21 cellular contexts compared by ENCODE assay signal in genomic region chr20:57143173-57143572, GRCh38.
"Had no signal": no experiment of that assay in that cellular context is flagged by ENCODE, and none has a peak within 500 bp of the region (broad histone marks: within the 10 kb centered on the region; RNA-seq: fewer than 3 reads in every experiment).

No MANE protein-coding gene starts in this region.

- H3K4me3 ChIP-seq: coronary artery, esophagus squamous epithelium, lung, prostate gland, right atrium auricular region, smooth muscle cell, testis, tibial artery had no signal

- H3K9me3 ChIP-seq: esophagus squamous epithelium, prostate gland, right atrium auricular region, testis, tibial artery had no signal

- H3K4me1 ChIP-seq: esophagus squamous epithelium, prostate gland, testis, tibial artery had no signal

- H3K36me3 ChIP-seq: esophagus squamous epithelium, prostate gland, right atrium auricular region, tibial artery had no signal

- H3K27ac ChIP-seq: coronary artery, esophagus squamous epithelium, prostate gland, right atrium auricular region, testis, tibial artery had no signal

- H3K27me3 ChIP-seq: right atrium auricular region, testis had no signal

- ATAC-seq: effector memory CD8-positive, alpha-beta T cell; left lobe of liver; natural killer cell; sciatic nerve; stimulated activated memory B cell treated with anti-CD40 and anti-IgM and Interleukin-4, amounts not matched to agents 10 μg/mL and 1 μg/mL and 100 μg/mL, for 72 hours; stimulated activated naive CD8-positive, alpha-beta T cell treated with anti-CD3 and anti-CD28 coated beads, Interleukin-15, Interleukin-2, amounts not matched to agents 100 U/mL and 50 U/mL, for 24 hours had no signal

- DNase-seq: dermis blood vessel endothelial cell; effector memory CD8-positive, alpha-beta T cell; erythroblast; esophagus squamous epithelium; immature natural killer cell; islet precursor cell; kidney glomerular epithelial cell; natural killer cell; stimulated activated CD4-positive, alpha-beta T cell treated with anti-CD3 and anti-CD28 coated beads, Interleukin-2, amount 100 ng/mL, for 24 hours; stimulated activated CD4-positive, alpha-beta T cell treated with anti-CD3 and anti-CD28 coated beads, Interleukin-4, amount 100 ng/mL, for 24 hours; stimulated activated naive CD8-positive, alpha-beta T cell treated with anti-CD3 and anti-CD28 coated beads, Interleukin-15, Interleukin-2, amounts not matched to agents 100 U/mL and 50 U/mL, for 24 hours; testis; tibial artery had no signal
